In the genomic region with DNA sequence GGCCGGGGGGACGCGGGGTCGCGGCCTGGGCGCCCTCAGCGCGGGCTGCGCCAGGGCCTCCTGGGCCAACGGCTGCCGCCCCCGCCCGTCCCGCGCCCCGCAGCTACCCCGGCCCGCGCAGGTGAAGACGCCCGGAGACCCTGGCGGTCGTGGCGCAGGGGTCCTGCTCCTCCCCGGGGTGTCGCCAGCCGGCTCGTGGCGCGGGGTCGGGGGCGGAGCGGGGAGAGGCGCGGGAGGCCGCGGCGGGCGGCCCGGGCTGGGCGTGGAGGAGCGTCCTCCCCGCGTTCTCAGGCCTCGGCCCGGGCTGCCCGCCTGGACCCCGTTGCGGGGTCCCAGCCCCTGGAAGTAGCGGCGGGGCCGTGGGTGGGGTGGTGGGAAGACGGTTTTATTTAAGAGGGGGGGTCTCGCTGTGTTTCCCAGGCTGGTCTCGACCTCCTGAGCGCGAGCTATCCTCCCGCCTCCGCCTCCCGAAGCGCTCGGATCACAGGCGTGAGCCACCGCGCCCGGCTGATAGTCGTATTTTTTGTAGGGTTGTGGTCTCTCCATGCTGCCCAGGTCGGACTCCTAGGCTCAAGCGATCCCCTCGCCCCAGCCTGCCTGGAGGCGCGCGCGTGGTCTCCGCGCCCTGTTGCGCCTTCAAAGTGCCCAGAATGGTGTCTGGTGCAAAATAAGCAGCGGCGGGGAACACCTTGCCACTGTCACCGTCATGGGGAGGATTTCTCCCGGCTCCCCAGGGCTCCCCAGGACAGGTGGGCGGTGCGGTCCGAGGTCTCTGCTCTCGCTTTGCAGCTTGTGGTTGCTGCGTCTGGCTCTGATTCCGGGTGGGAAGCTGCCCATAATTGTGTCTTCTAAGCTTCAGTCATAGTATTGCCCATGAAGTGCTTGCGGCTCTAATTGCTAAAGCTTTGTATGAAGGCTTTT, we compare ENCODE assay signal across 2 cellular contexts.
TF ChIP-seq lines count a peak whose summit lies in the region.

No MANE protein-coding gene starts in this region.

TF ChIP-seq in IMR-90, 13 proteins besides CTCF, POLR2A, EP300 and RAD21:
- no peak for TF ChIP-seq SMC3 (IDR thresholded peaks at IDR 0.05; ENCODE audit: low read depth, low read length)
- no peak for TF ChIP-seq ELK1 (IDR thresholded peaks at IDR 0.05; ENCODE audit: borderline replicate concordance, low read depth, low read length)
- no peak for TF ChIP-seq RCOR1 (IDR thresholded peaks at IDR 0.05; ENCODE audit: insufficient replicate concordance, low read length)
- TF ChIP-seq MAZ (IDR thresholded peaks at IDR 0.05; ENCODE audit: borderline replicate concordance, low read depth, low read length) = no peak
- no peak for TF ChIP-seq BHLHE40 (IDR thresholded peaks at IDR 0.05; ENCODE audit: low read depth, low read length)
- peak; percentile 16; the same call in 1 of the 2 replicates for TF ChIP-seq MXI1 (IDR thresholded peaks at IDR 0.05; ENCODE audit: borderline replicate concordance, low read depth, low read length)
- no peak for TF ChIP-seq CHD1 (IDR thresholded peaks at IDR 0.05; ENCODE audit: low read depth, low read length)

TF ChIP-seq in WTC11, 78 proteins besides CTCF, POLR2A, EP300 and RAD21:
- TF ChIP-seq USF1 (CRISPR knock-in tag; IDR thresholded peaks at IDR 0.05) (no peak), SMAD4 (CRISPR knock-in tag; IDR thresholded peaks at IDR 0.05) (no peak), GTF2I (CRISPR knock-in tag; conservative IDR thresholded peaks at IDR 0.05) (no peak), MYBL2 (CRISPR knock-in tag; IDR thresholded peaks at IDR 0.05) (no peak), EMX1 (CRISPR knock-in tag; IDR thresholded peaks at IDR 0.05) (no peak), ELF4 (CRISPR knock-in tag; IDR thresholded peaks at IDR 0.05; ENCODE audit: low read depth) (no peak), GABPB1 (CRISPR knock-in tag; IDR thresholded peaks at IDR 0.05) (no peak), JUN (CRISPR knock-in tag; IDR thresholded peaks at IDR 0.05) (0 out of 2 replicates have a peak, but pooled peaks have one; percentile 6), ZMAT4 (CRISPR knock-in tag; IDR thresholded peaks at IDR 0.05) (no peak), AR (CRISPR knock-in tag; IDR thresholded peaks at IDR 0.05) (no peak), KAT7 (CRISPR knock-in tag; IDR thresholded peaks at IDR 0.05; ENCODE audit: borderline replicate concordance) (0 out of 2 replicates have a peak, but pooled peaks have one; percentile 66), SMAD3 (CRISPR knock-in tag; IDR thresholded peaks at IDR 0.05; ENCODE audit: borderline replicate concordance) (no peak), NFYB (CRISPR knock-in tag; conservative IDR thresholded peaks at IDR 0.05; ENCODE audit: low read depth) (no peak), OVOL2 (CRISPR knock-in tag; IDR thresholded peaks at IDR 0.05; ENCODE audit: borderline replicate concordance) (no peak), ZNF416 (CRISPR knock-in tag; IDR thresholded peaks at IDR 0.05) (no peak), ZNF263 (CRISPR knock-in tag; IDR thresholded peaks at IDR 0.05; ENCODE audit: low read depth) (no peak)
- TF ChIP-seq, protein P1, sequence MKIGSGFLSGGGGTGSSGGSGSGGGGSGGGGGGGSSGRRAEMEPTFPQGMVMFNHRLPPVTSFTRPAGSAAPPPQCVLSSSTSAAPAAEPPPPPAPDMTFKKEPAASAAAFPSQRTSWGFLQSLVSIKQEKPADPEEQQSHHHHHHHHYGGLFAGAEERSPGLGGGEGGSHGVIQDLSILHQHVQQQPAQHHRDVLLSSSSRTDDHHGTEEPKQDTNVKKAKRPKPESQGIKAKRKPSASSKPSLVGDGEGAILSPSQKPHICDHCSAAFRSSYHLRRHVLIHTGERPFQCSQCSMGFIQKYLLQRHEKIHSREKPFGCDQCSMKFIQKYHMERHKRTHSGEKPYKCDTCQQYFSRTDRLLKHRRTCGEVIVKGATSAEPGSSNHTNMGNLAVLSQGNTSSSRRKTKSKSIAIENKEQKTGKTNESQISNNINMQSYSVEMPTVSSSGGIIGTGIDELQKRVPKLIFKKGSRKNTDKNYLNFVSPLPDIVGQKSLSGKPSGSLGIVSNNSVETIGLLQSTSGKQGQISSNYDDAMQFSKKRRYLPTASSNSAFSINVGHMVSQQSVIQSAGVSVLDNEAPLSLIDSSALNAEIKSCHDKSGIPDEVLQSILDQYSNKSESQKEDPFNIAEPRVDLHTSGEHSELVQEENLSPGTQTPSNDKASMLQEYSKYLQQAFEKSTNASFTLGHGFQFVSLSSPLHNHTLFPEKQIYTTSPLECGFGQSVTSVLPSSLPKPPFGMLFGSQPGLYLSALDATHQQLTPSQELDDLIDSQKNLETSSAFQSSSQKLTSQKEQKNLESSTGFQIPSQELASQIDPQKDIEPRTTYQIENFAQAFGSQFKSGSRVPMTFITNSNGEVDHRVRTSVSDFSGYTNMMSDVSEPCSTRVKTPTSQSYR (CRISPR knock-in tag; IDR thresholded peaks at IDR 0.05) = no peak
- TF ChIP-seq, protein P2, sequence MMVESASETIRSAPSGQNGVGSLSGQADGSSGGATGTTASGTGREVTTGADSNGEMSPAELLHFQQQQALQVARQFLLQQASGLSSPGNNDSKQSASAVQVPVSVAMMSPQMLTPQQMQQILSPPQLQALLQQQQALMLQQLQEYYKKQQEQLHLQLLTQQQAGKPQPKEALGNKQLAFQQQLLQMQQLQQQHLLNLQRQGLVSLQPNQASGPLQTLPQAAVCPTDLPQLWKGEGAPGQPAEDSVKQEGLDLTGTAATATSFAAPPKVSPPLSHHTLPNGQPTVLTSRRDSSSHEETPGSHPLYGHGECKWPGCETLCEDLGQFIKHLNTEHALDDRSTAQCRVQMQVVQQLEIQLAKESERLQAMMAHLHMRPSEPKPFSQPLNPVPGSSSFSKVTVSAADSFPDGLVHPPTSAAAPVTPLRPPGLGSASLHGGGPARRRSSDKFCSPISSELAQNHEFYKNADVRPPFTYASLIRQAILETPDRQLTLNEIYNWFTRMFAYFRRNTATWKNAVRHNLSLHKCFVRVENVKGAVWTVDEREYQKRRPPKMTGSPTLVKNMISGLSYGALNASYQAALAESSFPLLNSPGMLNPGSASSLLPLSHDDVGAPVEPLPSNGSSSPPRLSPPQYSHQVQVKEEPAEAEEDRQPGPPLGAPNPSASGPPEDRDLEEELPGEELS (CRISPR knock-in tag; IDR thresholded peaks at IDR 0.05) = 0 out of 2 replicates have a peak, but pooled peaks have one; percentile 9
